Comparison of ENCODE assay signal across 1 cellular context in the genomic region with DNA sequence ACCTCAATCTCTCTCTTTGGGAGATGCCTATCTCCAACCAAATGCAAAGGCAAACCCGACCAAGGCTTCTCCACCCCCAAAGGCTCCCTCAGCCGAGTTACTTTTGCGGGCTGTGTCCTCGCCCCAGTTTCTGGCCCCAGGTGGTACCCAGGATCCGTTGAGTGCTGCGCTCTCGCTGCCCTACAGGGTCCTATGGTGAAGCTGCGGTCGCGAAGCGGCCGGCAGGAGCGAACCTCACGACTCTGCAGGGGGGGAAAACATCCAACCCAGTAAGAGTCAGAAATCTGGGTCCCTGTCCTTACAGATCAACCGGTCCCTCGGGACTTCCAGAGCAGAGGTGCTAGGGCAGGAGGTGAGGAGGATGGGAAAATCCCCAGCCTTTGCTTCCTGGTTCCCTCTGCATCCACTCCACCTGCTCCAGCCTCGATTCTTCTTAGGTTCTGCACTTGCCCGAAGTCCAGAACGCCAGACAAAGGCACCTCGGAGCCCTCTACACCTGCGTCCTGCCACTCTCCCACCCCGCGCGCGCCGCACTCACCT.
TF ChIP-seq lines count a peak whose summit lies in the region.

No MANE protein-coding gene starts in this region.

TF ChIP-seq in SK-N-SH treated with all-trans-retinoic acid at 6 μM for 48 hours, 23 proteins besides CTCF, POLR2A, EP300 and RAD21 (continued from another document):
- TF ChIP-seq BACH2 (CRISPR knock-in tag; IDR thresholded peaks at IDR 0.05; ENCODE audit: borderline replicate concordance): no peak
- no peak for TF ChIP-seq ZNF8 (CRISPR knock-in tag; IDR thresholded peaks at IDR 0.05)
- no peak for TF ChIP-seq ZC3H10 (CRISPR knock-in tag; IDR thresholded peaks at IDR 0.05)
- TF ChIP-seq ZNF565 (CRISPR knock-in tag; conservative IDR thresholded peaks at IDR 0.05; ENCODE audit: low read depth): no peak
- no peak for TF ChIP-seq ISL1 (CRISPR knock-in tag; IDR thresholded peaks at IDR 0.05)
- no peak for TF ChIP-seq SNAI2 (CRISPR knock-in tag; IDR thresholded peaks at IDR 0.05)
